Comparison of ENCODE assay signal across 8 cellular contexts in genomic region chr15:83066761-83067637, GRCh38. TPM values are rescaled to one million over a fixed set of nuclear protein-coding genes. Genes with fewer than 3 reads are reported as not detected.
DNase-seq lines count a peak whose midpoint lies in the region; ATAC-seq and TF ChIP-seq lines count a peak whose summit lies in the region.

TSS of gene BTBD1 (minus strand) at chr15:83067252. CDS start at chr15:83067151, 101 bp downstream.

- DNase-seq in ACHN (peak; percentile 96), NCI-H2171 (lab: John Stamatoyannopoulos, UW) (peak; percentile 82), mammary epithelial cell (peak; percentile 97), immature natural killer cell (peak; percentile 82 to 84 (median 83)), smooth muscle cell of the brain vasculature (ENCODE audit: low read depth, low spot score) (peak; percentile 74)

- TF ChIP-seq CTCF in WI38 (IDR thresholded peaks at IDR 0.05; ENCODE audit: low read depth, low read length) (no peak), mammary epithelial cell (conservative IDR thresholded peaks at IDR 0.05 in 1 of 2, IDR thresholded peaks at IDR 0.05 in 1 of 2; ENCODE audit: extremely low read depth in 1 of 2, insufficient read depth in 1 of 2, low read depth in 1 of 2, low read length in 2 of 2) (no peak)

- CTCF ChIA-PET in mammary epithelial cell (lab: Charles Lee; ENCODE audit: low non-redundant PET): no interaction called here

- intact Hi-C loops in mammary epithelial cell (cut with micrococcal nuclease): loop anchor here (2.0 kb wide), 2 partner anchors 36 to 140 kb away; partner anchors contain the start of gene HDGFL3

- H3K4me3 ChIP-seq in WI38 (ENCODE audit: low read depth, low read length) (peak within 1 kb of the TSS; percentile 82), mammary epithelial cell (replicated peaks in 1 of 3; ENCODE audit: insufficient read depth in 1 of 3, low read depth in 2 of 3, low read length in 3 of 3) (peak within 1 kb of the TSS; percentile 74 to 91 (median 83))

- peak within 1 kb of the TSS; percentile 83 for H2AFZ ChIP-seq in mammary epithelial cell (ENCODE audit: low read depth, low read length)

- BruUV-seq in mammary epithelial cell (replicated peaks; lab: Mats Ljungman, UMichigan): no TSS peak

- no peaks in the 10 kb centered on the region for H3K36me3 Mint-ChIP-seq in immature natural killer cell

- dilution Hi-C loops in mammary epithelial cell (cut with HindIII; ENCODE audit: low sequenced_read_pairs): loop anchor here (5.0 kb wide), 1 partner anchor 65 kb away; no protein-coding TSS in a partner anchor

- in situ Hi-C loops in ACHN (cut with HindIII; ENCODE audit: low pct_ligation_motif_present, low pct_unique_long_range_greater_than_20kb, low sequenced_read_pairs): no loop called here
- in situ Hi-C loops in mammary epithelial cell (cut with MboI; ENCODE audit: low sequenced_read_pairs in 2 of 2): no loop called here

- peak; percentile 67 for ATAC-seq in GM18858 (IDR thresholded peaks at IDR 0.05; ENCODE audit: unreplicated experiment)
- ATAC-seq in HG03066 (IDR thresholded peaks at IDR 0.05; ENCODE audit: low read depth, unreplicated experiment): peak; percentile 69

- peaks cover 18% of the 10 kb centered on the region for H3K4me1 ChIP-seq in mammary epithelial cell (ENCODE audit: insufficient read depth, low read length)

- H3K9me3 ChIP-seq in mammary epithelial cell (replicated peaks; ENCODE audit: insufficient read depth, low read length): peaks cover 4% of the 10 kb centered on the region

- H4K20me1 ChIP-seq in mammary epithelial cell (ENCODE audit: insufficient read depth, low read length): no peaks in the 10 kb centered on the region

- 6% methylated on average over 13 of the region's 86 CpGs for WGBS in mammary epithelial cell (ENCODE audit: low coverage, missing lambda C conversion rate)

- H3K36me3 ChIP-seq in mammary epithelial cell (ENCODE audit: insufficient read depth, low read length): no peaks in the 10 kb centered on the region

- H3K9ac ChIP-seq in mammary epithelial cell (ENCODE audit: insufficient read depth, low read length): peak within 1 kb of the TSS; percentile 77

- peak within 1 kb of the TSS; percentile 61 to 86 (median 80) for H3K4me3 Mint-ChIP-seq in immature natural killer cell

- H3K27ac Mint-ChIP-seq in immature natural killer cell: peak within 1 kb of the TSS; percentile 70 to 87 (median 84)

- H3K27me3 ChIP-seq in mammary epithelial cell (ENCODE audit: insufficient read depth, low read length): no peaks in the 10 kb centered on the region

- peak within 1 kb of the TSS; percentile 79 for H3K27ac ChIP-seq in mammary epithelial cell (ENCODE audit: insufficient read depth, low read depth, low read length)

- peaks cover 51% of the 10 kb centered on the region for H3K79me2 ChIP-seq in mammary epithelial cell (ENCODE audit: insufficient read depth, low read length)

- H3K27me3 Mint-ChIP-seq in immature natural killer cell (ENCODE audit: low read depth in 3 of 3): peaks cover 2 to 5% (median 3%) of the 10 kb centered on the region in 3 donors

- no peaks in the 10 kb centered on the region for H3K9me3 Mint-ChIP-seq in immature natural killer cell

- peak within 1 kb of the TSS; percentile 86 for H3K4me2 ChIP-seq in mammary epithelial cell (ENCODE audit: insufficient read depth, low read depth, low read length)

- peaks cover 0 to 6% of the 10 kb centered on the region in 2 donors for H3K4me1 Mint-ChIP-seq in immature natural killer cell

RNA-seq across cellular contexts. Expression of gene BTBD1, which starts in this region (rescaled TPM):
- total RNA-seq in mammary epithelial cell: 10 to 100 TPM; 58.0 to 93.5 TPM
- polyA plus RNA-seq in mammary epithelial cell: 36.7 TPM
- polyA minus RNA-seq in mammary epithelial cell: 37.2 TPM
- polyA plus RNA-seq in immature natural killer cell: 10 to 100 TPM; 45.6 to 61.9 (median 56.1) TPM

Comparison
In these comparisons a context has a peak if more than half of its experiments do, and no peak if none do; other contexts are left out.
1. Peak in every context shown above with its lines: DNase-seq, ATAC-seq, H3K4me3 ChIP-seq and H3K27ac ChIP-seq.